8 cellular contexts compared by ENCODE assay signal in the genomic region with DNA sequence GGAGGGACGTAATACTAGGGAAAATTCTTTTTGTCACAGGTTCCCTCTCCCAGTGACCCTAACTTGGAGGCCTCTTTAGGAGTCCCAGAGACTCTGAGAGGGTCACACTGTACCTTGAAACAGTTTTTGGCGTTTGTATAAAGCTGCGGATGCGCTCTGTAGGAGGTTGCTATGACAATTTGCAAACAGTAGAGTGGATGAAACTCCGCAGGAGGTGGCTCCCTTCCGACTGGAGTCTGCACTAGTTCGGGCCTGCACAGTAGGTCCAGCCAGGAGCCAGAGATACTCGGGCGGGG. TPM values are rescaled to one million over a fixed set of nuclear protein-coding genes. Genes with fewer than 3 reads are reported as not detected.
A peak's percentile ranks its signal among the peaks of the same experiment; 100 is the strongest.
DNase-seq lines count a peak whose midpoint lies in the region; ATAC-seq and TF ChIP-seq lines count a peak whose summit lies in the region.

No MANE protein-coding gene starts in this region.

- no peaks in the 10 kb centered on the region for H3K27me3 Mint-ChIP-seq in activated T-cell treated with anti-CD3 and anti-CD28 coated beads, Interleukin-2, amount 50 U/mL, for 4 hours (ENCODE audit: low read depth)
- H3K27me3 Mint-ChIP-seq in activated naive CD8-positive, alpha-beta T cell treated with anti-CD3 and anti-CD28 coated beads, Interleukin-2, amount 10 ng/mL, durations not matched to agents 7 days and 5 days = peaks cover 4% of the 10 kb centered on the region

- intact Hi-C loops in lower lobe of right lung (cut with DNase I) = no loop called here

- no peak for ATAC-seq in activated T-cell treated with anti-CD3 and anti-CD28 coated beads, Interleukin-2, amount 50 U/mL, for 4 hours
- no peak for ATAC-seq in activated naive CD8-positive, alpha-beta T cell treated with anti-CD3 and anti-CD28 coated beads, Interleukin-2, amount 10 ng/mL, durations not matched to agents 7 days and 5 days (ENCODE audit: low read depth)
- no peak for ATAC-seq in lower lobe of right lung
- ATAC-seq in GM18858 (IDR thresholded peaks at IDR 0.05; ENCODE audit: unreplicated experiment) = no peak

- H3K27me3 ChIP-seq in lower lobe of right lung (ENCODE audit: low read depth) (no peaks in the 10 kb centered on the region), suprapubic skin (no peaks in the 10 kb centered on the region)

- H3K36me3 Mint-ChIP-seq in activated T-cell treated with anti-CD3 and anti-CD28 coated beads, Interleukin-2, amount 50 U/mL, for 4 hours (ENCODE audit: insufficient read depth) = no peaks in the 10 kb centered on the region
- H3K36me3 Mint-ChIP-seq in activated naive CD8-positive, alpha-beta T cell treated with anti-CD3 and anti-CD28 coated beads, Interleukin-2, amount 10 ng/mL, durations not matched to agents 7 days and 5 days = peaks cover 13% of the 10 kb centered on the region

- H3K4me1 ChIP-seq in lower lobe of right lung (peaks cover 14% of the 10 kb centered on the region), suprapubic skin (peaks cover 30% of the 10 kb centered on the region)

- H3K27ac ChIP-seq in lower lobe of right lung (peak overlapping the region; percentile 84), suprapubic skin (no peak overlapping the region)

- no peaks in the 10 kb centered on the region for H3K9me3 Mint-ChIP-seq in activated T-cell treated with anti-CD3 and anti-CD28 coated beads, Interleukin-2, amount 50 U/mL, for 4 hours
- H3K9me3 Mint-ChIP-seq in activated naive CD8-positive, alpha-beta T cell treated with anti-CD3 and anti-CD28 coated beads, Interleukin-2, amount 10 ng/mL, durations not matched to agents 7 days and 5 days = no peaks in the 10 kb centered on the region

- no peak for DNase-seq in activated T-cell treated with anti-CD3 and anti-CD28 coated beads, Interleukin-2, amount 50 U/mL, for 4 hours
- DNase-seq in activated T-cell treated with anti-CD3 and anti-CD28 coated beads, Interleukin-2, amount 50 U/mL, for 48 hours = no peak
- no peak for DNase-seq in activated naive CD8-positive, alpha-beta T cell treated with anti-CD3 and anti-CD28 coated beads, Interleukin-2, amount 10 ng/mL, durations not matched to agents 7 days and 5 days
- DNase-seq in lower lobe of right lung = no peak
- no peak for DNase-seq in suprapubic skin (ENCODE audit: low spot score in 2 of 2)
- DNase-seq in NCI-H226 = no peak
- DNase-seq in germinal center (ENCODE audit: low spot score) = no peak

- 51% methylated on average over 9 of the region's 9 CpGs for WGBS in suprapubic skin

- H3K4me3 ChIP-seq in lower lobe of right lung (no peak overlapping the region), suprapubic skin (peak overlapping the region; percentile 100)

- no peak for TF ChIP-seq EP300 in suprapubic skin (IDR thresholded peaks at IDR 0.05)

- H3K4me3 Mint-ChIP-seq in activated T-cell treated with anti-CD3 and anti-CD28 coated beads, Interleukin-2, amount 50 U/mL, for 4 hours = peak overlapping the region; percentile 86
- H3K4me3 Mint-ChIP-seq in activated naive CD8-positive, alpha-beta T cell treated with anti-CD3 and anti-CD28 coated beads, Interleukin-2, amount 10 ng/mL, durations not matched to agents 7 days and 5 days = peak overlapping the region; percentile 96

- TF ChIP-seq CTCF in lower lobe of right lung (IDR thresholded peaks at IDR 0.05) (no peak), suprapubic skin (IDR thresholded peaks at IDR 0.05) (no peak)

- peaks cover 31% of the 10 kb centered on the region for H3K4me1 Mint-ChIP-seq in activated T-cell treated with anti-CD3 and anti-CD28 coated beads, Interleukin-2, amount 50 U/mL, for 4 hours (ENCODE audit: low read depth)
- H3K4me1 Mint-ChIP-seq in activated naive CD8-positive, alpha-beta T cell treated with anti-CD3 and anti-CD28 coated beads, Interleukin-2, amount 10 ng/mL, durations not matched to agents 7 days and 5 days = peaks cover 27% of the 10 kb centered on the region

- POLR2A ChIA-PET in activated naive CD8-positive, alpha-beta T cell treated with anti-CD3 and anti-CD28 coated beads, Interleukin-2, amount 10 ng/mL, durations not matched to agents 7 days and 5 days (lab: Charles Lee) = interaction anchor here (1.8 to 4.4 kb wide), 4 partner anchors 11 to 378 kb away, joined by 7 to 57 read pairs (median 44); partner anchors contain the start of gene CAND1

- H3K36me3 ChIP-seq in lower lobe of right lung (no peaks in the 10 kb centered on the region), suprapubic skin (no peaks in the 10 kb centered on the region)

- H3K9me3 ChIP-seq in lower lobe of right lung = no peaks in the 10 kb centered on the region
- H3K9me3 ChIP-seq in suprapubic skin = no peaks in the 10 kb centered on the region

- H3K27ac Mint-ChIP-seq in activated naive CD8-positive, alpha-beta T cell treated with anti-CD3 and anti-CD28 coated beads, Interleukin-2, amount 10 ng/mL, durations not matched to agents 7 days and 5 days = peak overlapping the region; percentile 95

- no peak for TF ChIP-seq POLR2A in suprapubic skin (IDR thresholded peaks at IDR 0.05)

RNA-seq across cellular contexts. Expression of gene DYRK2, which starts 1.3 kb away (rescaled TPM):
- total RNA-seq in activated T-cell treated with anti-CD3 and anti-CD28 coated beads, Interleukin-2, amount 50 U/mL, for 4 hours = 10 to 100 TPM; 37.6 to 46.5 (median 40.3) TPM
- 100 to 1,000 TPM; 108 to 109 TPM for total RNA-seq in activated naive CD8-positive, alpha-beta T cell treated with anti-CD3 and anti-CD28 coated beads, Interleukin-2, amount 10 ng/mL, durations not matched to agents 7 days and 5 days
- 17.6 TPM for total RNA-seq in lower lobe of right lung
- total RNA-seq in suprapubic skin = 10 to 100 TPM; 10.4 to 22.3 (median 18.7) TPM
